ENCODE assay signal across 13 cellular contexts in genomic region chr2:126662623-126663022, GRCh38. TPM values are rescaled to one million over a fixed set of nuclear protein-coding genes. Genes with fewer than 3 reads are reported as not detected.
A peak's percentile ranks its signal among the peaks of the same experiment; 100 is the strongest.
DNase-seq lines count a peak whose midpoint lies in the region.
"Had no signal": no experiment of that assay in that cellular context is flagged by ENCODE, and none has a peak within 500 bp of the region (broad histone marks: within the 10 kb centered on the region; RNA-seq: fewer than 3 reads in every experiment).

No MANE protein-coding gene starts in this region.

- peak overlapping the region; percentile 96 for H3K27ac Mint-ChIP-seq in activated CD4-positive, alpha-beta T cell treated with anti-CD3 and anti-CD28 coated beads, Interleukin-2, amount 10 ng/mL, durations not matched to agents 24 days and 14 days

- peaks cover 86% of the 10 kb centered on the region for H3K4me1 Mint-ChIP-seq in activated CD4-positive, alpha-beta T cell treated with anti-CD3 and anti-CD28 coated beads, Interleukin-2, amount 10 ng/mL, durations not matched to agents 24 days and 14 days

- H3K9me3 Mint-ChIP-seq in activated CD4-positive, alpha-beta T cell treated with anti-CD3 and anti-CD28 coated beads, Interleukin-2, amount 10 ng/mL, durations not matched to agents 24 days and 14 days, result no peaks in the 10 kb centered on the region

- intact Hi-C loops in activated CD4-positive, alpha-beta T cell treated with anti-CD3 and anti-CD28 coated beads, Interleukin-2, amount 10 ng/mL, durations not matched to agents 24 days and 14 days (cut with micrococcal nuclease), result no loop called here

- no peaks in the 10 kb centered on the region for H3K27me3 Mint-ChIP-seq in activated CD4-positive, alpha-beta T cell treated with anti-CD3 and anti-CD28 coated beads, Interleukin-2, amount 10 ng/mL, durations not matched to agents 24 days and 14 days

- H3K27ac ChIP-seq in skin epidermis, result peak overlapping the region in 11 of 21 experiments; percentile 26 to 79 (median 52)
- H3K27ac ChIP-seq: A549 had no signal

- no peak overlapping the region for H3K4me3 ChIP-seq in skin epidermis
- H3K4me3 ChIP-seq: A549 had no signal

- H3K36me3 Mint-ChIP-seq in activated CD4-positive, alpha-beta T cell treated with anti-CD3 and anti-CD28 coated beads, Interleukin-2, amount 10 ng/mL, durations not matched to agents 24 days and 14 days (ENCODE audit: low read depth), result peaks cover 55% of the 10 kb centered on the region

- peak; percentile 74 for DNase-seq in activated CD4-positive, alpha-beta T cell treated with anti-CD3 and anti-CD28 coated beads, Interleukin-2, amount 10 ng/mL, durations not matched to agents 24 days and 14 days
- no peak for DNase-seq in activated CD4-positive, alpha-beta T cell treated with anti-CD3 and anti-CD28 coated beads for 4 hours
- DNase-seq in NOMO-1 treated with DMSO at 0.1 percent for 48 hours (lab: John Stamatoyannopoulos, UW; ENCODE audit: unreplicated experiment) (peak; percentile 62), dermis blood vessel endothelial cell (peak; percentile 67), UCSD-AML1 (lab: John Stamatoyannopoulos, UW; ENCODE audit: unreplicated experiment) (no peak), kidney glomerular epithelial cell (lab: John Stamatoyannopoulos, UW) (no peak), GM19240 (ENCODE audit: insufficient read length, low spot score) (no peak)
- DNase-seq: activated CD8-positive, alpha-beta memory T cell treated with anti-CD3 and anti-CD28 coated beads for 24 hours; HCEC 1CT; NCI-H510A treated with DMSO at 0.1 percent for 48 hours; posterior cingulate gyrus had no signal

- peak overlapping the region; percentile 80 for H3K4me3 Mint-ChIP-seq in activated CD4-positive, alpha-beta T cell treated with anti-CD3 and anti-CD28 coated beads, Interleukin-2, amount 10 ng/mL, durations not matched to agents 24 days and 14 days

RNA-seq across cellular contexts. Expression of gene GYPC, which starts 6.7 kb away (rescaled TPM):
- 120 and 122 TPM in 2 replicates for total RNA-seq in activated CD4-positive, alpha-beta T cell treated with anti-CD3 and anti-CD28 coated beads, Interleukin-2, amount 10 ng/mL, durations not matched to agents 24 days and 14 days
- total RNA-seq in dermis blood vessel endothelial cell, result 227 and 297 TPM in 2 replicates

Comparison
In these comparisons a context has a peak if more than half of its experiments do, and no peak if none do; other contexts are left out.
1. DNase-seq: peak in activated CD4-positive, alpha-beta T cell treated with anti-CD3 and anti-CD28 coated beads, Interleukin-2, amount 10 ng/mL, durations not matched to agents 24 days and 14 days (single experiment), NOMO-1 treated with DMSO at 0.1 percent for 48 hours (single experiment) and dermis blood vessel endothelial cell (single experiment); none in activated CD4-positive, alpha-beta T cell treated with anti-CD3 and anti-CD28 coated beads for 4 hours (0 of 2), UCSD-AML1 (single experiment), kidney glomerular epithelial cell (single experiment) and GM19240 (single experiment).